24 cellular contexts compared by ENCODE assay signal in genomic region chr11:50078946-50079345, GRCh38. TPM values are rescaled to one million over a fixed set of nuclear protein-coding genes. Genes with fewer than 3 reads are reported as not detected.
"Had no signal": no experiment of that assay in that cellular context is flagged by ENCODE, and none has a peak within 500 bp of the region (broad histone marks: within the 10 kb centered on the region; RNA-seq: fewer than 3 reads in every experiment).

No MANE protein-coding gene starts in this region.

RNA-seq across cellular contexts. Expression of gene OR4C45, which starts 46.3 kb away (rescaled TPM):
- total RNA-seq: activated CD4-positive, alpha-beta memory T cell treated with anti-CD3 and anti-CD28 coated beads for 36 hours; activated CD4-positive, alpha-beta T cell treated with anti-CD3 and anti-CD28 coated beads, Interleukin-2, amount 10 ng/mL, durations not matched to agents 24 days and 14 days; activated CD8-positive, alpha-beta memory T cell treated with anti-CD3 and anti-CD28 coated beads for 36 hours; activated naive CD4-positive, alpha-beta T cell treated with anti-CD3 and anti-CD28 coated beads for 36 hours; activated naive CD8-positive, alpha-beta T cell treated with anti-CD3 and anti-CD28 coated beads for 36 hours; activated T-helper 1 cell treated with anti-CD3 and anti-CD28 coated beads, Interleukin-12 subunit alpha, Interleukin-12 subunit beta, Interleukin-2, Interleukin-4 antibody, amounts not matched to agents 30 ng/mL and 10 ng/mL and 1 ng/mL, durations not matched to agents 14 hours and 24 hours and 36 hours; adrenal gland; ascending aorta; cardiac septum; cerebellum; esophagus muscularis mucosa; fibroblast of villous mesenchyme; gastroesophageal sphincter; hepatocyte; left colon; liver; naive thymus-derived CD4-positive, alpha-beta T cell; pancreas; prostate gland; sigmoid colon; smooth muscle cell; thyroid gland; upper lobe of left lung; vagina had no signal
